Comparison of ENCODE assay signal across 8 cellular contexts in the genomic region with DNA sequence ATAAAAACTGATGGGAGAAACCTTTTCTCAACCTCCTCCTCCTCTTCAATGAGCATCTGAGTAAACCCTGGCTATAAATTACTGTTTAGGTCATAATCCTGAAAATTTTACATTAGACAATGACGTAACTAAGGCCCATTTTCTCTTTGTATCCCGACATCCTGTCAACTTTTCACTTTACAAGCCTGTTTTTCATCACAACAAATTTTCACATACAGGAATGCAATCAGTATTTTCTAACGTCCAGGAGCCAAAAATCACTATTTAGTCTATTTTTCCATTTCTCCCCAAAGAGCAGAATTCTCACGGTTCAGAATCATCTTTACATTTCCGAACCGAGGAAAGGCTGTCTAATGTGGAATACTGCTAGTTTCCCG. TPM values are rescaled to one million over a fixed set of nuclear protein-coding genes. Genes with fewer than 3 reads are reported as not detected.
DNase-seq lines count a peak whose midpoint lies in the region; FAIRE-seq and TF ChIP-seq lines count a peak whose summit lies in the region.

No MANE protein-coding gene starts in this region.

- peak overlapping the region; percentile 76 for H3K27ac ChIP-seq in mesodermal cell (ENCODE audit: low read depth, low read length, severe bottlenecking)

- no peaks in the 10 kb centered on the region for H3K9me3 ChIP-seq in mesodermal cell (ENCODE audit: control insufficient read depth, low read length)

- FAIRE-seq in bronchial epithelial cell (lab: Jason Lieb, UNC): no peak

- no peak for DNase-seq in BJ (ENCODE audit: low read depth)
- peak; percentile 32 for DNase-seq in KBM-7
- peak; percentile 20 for DNase-seq in bronchial epithelial cell (ENCODE audit: low read depth)
- no peak for DNase-seq in COLO829 (ENCODE audit: low spot score)
- no peak for DNase-seq in AML-193 (lab: John Stamatoyannopoulos, UW)
- DNase-seq in GM19240 (ENCODE audit: insufficient read length, low spot score): no peak
- no peak for DNase-seq in NAMALWA (ENCODE audit: low spot score)

- H3K36me3 ChIP-seq in BJ (ENCODE audit: control insufficient read depth, insufficient read depth, low read length) (no peaks in the 10 kb centered on the region), bronchial epithelial cell (ENCODE audit: control insufficient read depth, insufficient read depth, low read length) (no peaks in the 10 kb centered on the region), mesodermal cell (ENCODE audit: control insufficient read depth, insufficient read depth, low read length) (peaks cover 6% of the 10 kb centered on the region)

- H3K4me3 ChIP-seq in BJ (ENCODE audit: low read depth, low read length): peak overlapping the region; percentile 74
- peak overlapping the region; percentile 88 for H3K4me3 ChIP-seq in bronchial epithelial cell (ENCODE audit: low read depth, low read length)
- H3K4me3 ChIP-seq in mesodermal cell (ENCODE audit: extremely low read depth, insufficient read depth, low read length, poor library complexity, severe bottlenecking): peak overlapping the region; percentile 71

- WGBS in mesodermal cell (ENCODE audit: insufficient coverage in 2 of 2), 2 experiments: 23 to 31% methylated on average over 3 to 6 of the region's 7 CpGs

- H3K27me3 ChIP-seq in BJ (ENCODE audit: control insufficient read depth, insufficient read depth, low read length) (no peaks in the 10 kb centered on the region), bronchial epithelial cell (ENCODE audit: control insufficient read depth, insufficient read depth, low read length) (no peaks in the 10 kb centered on the region)

- CTCF ChIA-PET in BJ (lab: Yijun Ruan, JAX): no interaction called here

- POLR2A ChIA-PET in BJ (lab: Charles Lee): no interaction called here

- peaks cover 10% of the 10 kb centered on the region for H3K4me1 ChIP-seq in mesodermal cell (ENCODE audit: control insufficient read depth, insufficient read depth, low read length, poor library complexity, severe bottlenecking)

- TF ChIP-seq CTCF in BJ (IDR thresholded peaks at IDR 0.05; ENCODE audit: insufficient read depth, low read depth, low read length) (no peak), bronchial epithelial cell (IDR thresholded peaks at IDR 0.05; ENCODE audit: insufficient read depth, low read length, severe bottlenecking) (no peak)

- in situ Hi-C loops in KBM-7 (cut with MboI; ENCODE audit: low pct_unique_long_range_greater_than_20kb, low sequenced_read_pairs): loop anchor here (25.0 kb wide), 2 partner anchors 119 to 269 kb away; a partner anchor contains a TSS

RNA-seq across cellular contexts. Expression of a gene that starts 1.2 kb away (rescaled TPM):
- 11.6 and 16.4 TPM in 2 replicates for polyA plus RNA-seq in BJ (2011; rRNA removed)
- polyA minus RNA-seq in BJ (2011; rRNA and poly(A)+ RNA removed): 12.0 and 21.0 TPM in 2 replicates
- total RNA-seq in bronchial epithelial cell: 125 and 141 TPM in 2 replicates
- polyA plus RNA-seq in mesodermal cell (2013, experiment 1 of 2): 16.2 TPM
- 19.0 TPM for polyA plus RNA-seq in mesodermal cell (2013, experiment 2 of 2)

RNA-seq across cellular contexts. Expression of a gene that starts 45.9 kb away (rescaled TPM):
- polyA plus RNA-seq in BJ (2011; rRNA removed): 4.0 and 6.8 TPM in 2 replicates
- polyA minus RNA-seq in BJ (2011; rRNA and poly(A)+ RNA removed): 2.1 and 5.0 TPM in 2 replicates
- 11.3 and 11.9 TPM in 2 replicates for total RNA-seq in bronchial epithelial cell
- 15.4 TPM for polyA plus RNA-seq in mesodermal cell (2013, experiment 1 of 2)
- polyA plus RNA-seq in mesodermal cell (2013, experiment 2 of 2): 14.0 TPM

RNA-seq across cellular contexts. Expression of a gene that starts 46.2 kb away (rescaled TPM):
- 60.8 and 85.7 TPM in 2 replicates for polyA plus RNA-seq in BJ (2011; rRNA removed)
- polyA minus RNA-seq in BJ (2011; rRNA and poly(A)+ RNA removed): 22.6 and 23.2 TPM in 2 replicates
- 41.9 and 44.7 TPM in 2 replicates for total RNA-seq in bronchial epithelial cell
- polyA plus RNA-seq in mesodermal cell (2013, experiment 1 of 2): 114 TPM
- polyA plus RNA-seq in mesodermal cell (2013, experiment 2 of 2): 127 TPM

Comparison
In these comparisons a context has a peak if more than half of its experiments do, and no peak if none do; other contexts are left out.
1. DNase-seq: peak in KBM-7 (single experiment) and bronchial epithelial cell (single experiment); none in BJ (single experiment), COLO829 (single experiment), AML-193 (0 of 2), GM19240 (single experiment) and NAMALWA (single experiment).
2. Peak in every context shown above with its lines, with median percentiles within 50 percentile points of each other: H3K4me3 ChIP-seq.